ENCODE assay signal across 9 cellular contexts in genomic region chr10:79144341-79145173, GRCh38.
A peak's percentile ranks its signal among the peaks of the same experiment; 100 is the strongest.
DNase-seq lines count a peak whose midpoint lies in the region; ATAC-seq and TF ChIP-seq lines count a peak whose summit lies in the region.
"Had no signal": no experiment of that assay in that cellular context is flagged by ENCODE, and none has a peak within 500 bp of the region (broad histone marks: within the 10 kb centered on the region; RNA-seq: fewer than 3 reads in every experiment).

No MANE protein-coding gene starts in this region.

- H3K9me2 ChIP-seq in GM23248 (ENCODE audit: insufficient read depth): no peaks in the 10 kb centered on the region
- no peaks in the 10 kb centered on the region for H3K9me2 ChIP-seq in OCI-LY7 (ENCODE audit: insufficient read depth, low read length)

- CTCF ChIA-PET in OCI-LY7 (lab: Charles Lee; ENCODE audit: unreplicated experiment): no interaction called here

- H4K20me1 ChIP-seq in GM23248 (ENCODE audit: insufficient read depth) (no peaks in the 10 kb centered on the region), OCI-LY7 (ENCODE audit: insufficient read depth, low read length) (no peaks in the 10 kb centered on the region)

- intact Hi-C loops in OCI-LY7 (cut with micrococcal nuclease; ENCODE audit: unreplicated experiment): no loop called here
- intact Hi-C loops in sigmoid colon (cut with DNase I): loop anchor here (5.0 kb wide), 1 partner anchor 32 kb away; no protein-coding TSS in a partner anchor

- H3F3A ChIP-seq in GM23248 (ENCODE audit: insufficient read depth): peaks cover 62% of the 10 kb centered on the region

- H3K36me3 ChIP-seq in GM23248 (ENCODE audit: low read depth) (peaks cover 17% of the 10 kb centered on the region; the same call in 1 of the 2 replicates), OCI-LY7 (ENCODE audit: insufficient read depth, low read length) (no peaks in the 10 kb centered on the region), sigmoid colon (peaks cover 5 to 27% (median 15%) of the 10 kb centered on the region in 4 donors)

- TF ChIP-seq POLR2A in sigmoid colon (IDR thresholded peaks at IDR 0.05): no peak

- DNase-seq in GM23248 (no peak), OCI-LY7 (ENCODE audit: low spot score) (no peak), fibroblast of mammary gland (ENCODE audit: low read depth) (peak; percentile 30), sigmoid colon (no peak), NCI-H774 (lab: John Stamatoyannopoulos, UW) (no peak)
- DNase-seq: NCI-H2081 treated with DMSO at 0.1 percent for 48 hours, SW 1271 had no signal

- BruUV-seq in OCI-LY7 (replicated peaks; lab: Mats Ljungman, UMichigan): no TSS peak

- in situ Hi-C loops in GM23248 (cut with MboI): no loop called here

- H3K79me2 ChIP-seq in GM23248 (ENCODE audit: insufficient read depth) (peaks cover 73% of the 10 kb centered on the region), OCI-LY7 (ENCODE audit: insufficient read depth, low read depth, low read length) (no peaks in the 10 kb centered on the region)

- no peak overlapping the region for H3K9ac ChIP-seq in GM23248

- H3K9me3 ChIP-seq in GM23248 (ENCODE audit: low read depth) (no peaks in the 10 kb centered on the region), OCI-LY7 (ENCODE audit: low read length) (no peaks in the 10 kb centered on the region), sigmoid colon (no peaks in the 10 kb centered on the region)

- peaks cover 61% of the 10 kb centered on the region for H3K4me1 ChIP-seq in GM23248 (ENCODE audit: insufficient read depth)
- peaks cover 41% of the 10 kb centered on the region for H3K4me1 ChIP-seq in OCI-LY7 (ENCODE audit: insufficient read depth, low read length, poor library complexity, severe bottlenecking)
- peaks cover 0 to 100% (median 90%) of the 10 kb centered on the region in 4 donors for H3K4me1 ChIP-seq in sigmoid colon

- no peak for TF ChIP-seq EP300 in sigmoid colon (IDR thresholded peaks at IDR 0.05)

- POLR2A ChIA-PET in OCI-LY7 (lab: Charles Lee): no interaction called here

- no peak for TF ChIP-seq CTCF in OCI-LY7 (conservative IDR thresholded peaks at IDR 0.05; ENCODE audit: low read length)
- no peak for TF ChIP-seq CTCF in fibroblast of mammary gland (conservative IDR thresholded peaks at IDR 0.05; ENCODE audit: control insufficient read depth, insufficient read depth, low read depth, low read length)
- no peak for TF ChIP-seq CTCF in sigmoid colon (IDR thresholded peaks at IDR 0.05)

- ATAC-seq in HG02642 (IDR thresholded peaks at IDR 0.05; ENCODE audit: poor library complexity, unreplicated experiment): no peak
- no peak for ATAC-seq in HG03095 (IDR thresholded peaks at IDR 0.05; ENCODE audit: unreplicated experiment)

- H3K27ac ChIP-seq in GM23248 (peak overlapping the region; percentile 21; the same call in 1 of the 2 replicates), OCI-LY7 (ENCODE audit: low read depth, low read length, poor library complexity, severe bottlenecking) (no peak overlapping the region), sigmoid colon (peak overlapping the region; percentile 85 to 92 (median 88))

- H3K4me2 ChIP-seq in GM23248 (ENCODE audit: unreplicated experiment): no peak overlapping the region
- peak overlapping the region; percentile 32 for H3K4me2 ChIP-seq in OCI-LY7 (ENCODE audit: low read length)

- 86 to 88% methylated on average over 12 of the region's 12 CpGs for WGBS in GM23248 (ENCODE audit: low coverage in 1 of 2, low lambda C conversion rate in 2 of 2, missing lambda C conversion rate in 2 of 2), 2 experiments
- 66 to 83% methylated on average over 12 of the region's 12 CpGs for WGBS in sigmoid colon, 2 donors

- H2AFZ ChIP-seq in GM23248 (no peak overlapping the region), OCI-LY7 (ENCODE audit: low read length) (no peak overlapping the region)

- H3K4me3 ChIP-seq in GM23248 (no peak overlapping the region), OCI-LY7 (ENCODE audit: low read depth, low read length, poor library complexity, severe bottlenecking) (no peak overlapping the region), fibroblast of mammary gland (ENCODE audit: control insufficient read depth, low read depth, low read length) (no peak overlapping the region), sigmoid colon (no peak overlapping the region)

- H3K27me3 ChIP-seq in GM23248 (replicated peaks; ENCODE audit: insufficient read depth): no peaks in the 10 kb centered on the region
- H3K27me3 ChIP-seq in sigmoid colon: no peaks in the 10 kb centered on the region
